In genomic region chr17:73657473-73658116, GRCh38 we compare ENCODE assay signal across 8 cellular contexts.
A peak's percentile ranks its signal among the peaks of the same experiment; 100 is the strongest.
DNase-seq lines count a peak whose midpoint lies in the region; ATAC-seq and FAIRE-seq lines count a peak whose summit lies in the region.

No MANE protein-coding gene starts in this region.

- DNase-seq in NCI-H1436 (lab: John Stamatoyannopoulos, UW), result peak; percentile 41
- no peak for DNase-seq in NCI-H1436 treated with DMSO at 0.1 percent for 48 hours (lab: John Stamatoyannopoulos, UW)
- DNase-seq in NCI-H1092 treated with DMSO at 0.1 percent for 48 hours (lab: John Stamatoyannopoulos, UW), result peak; percentile 45
- DNase-seq in activated T-cell treated with anti-CD3 and anti-CD28 coated beads, Interleukin-2, amount 50 U/mL, for 1 hour, result peak; percentile 46
- DNase-seq in iris pigment epithelial cell (ENCODE audit: low read depth), result peak; percentile 17
- DNase-seq in urothelium cell line (ENCODE audit: low spot score), result no peak
- DNase-seq in midbrain (lab: John Stamatoyannopoulos, UW), result no peak

- FAIRE-seq in urothelium cell line (lab: Jason Lieb, UNC), result peak; percentile 17

- ATAC-seq in HG02610 (IDR thresholded peaks at IDR 0.05; ENCODE audit: unreplicated experiment), result no peak

Comparison
In these comparisons a context has a peak if more than half of its experiments do, and no peak if none do; other contexts are left out.
1. DNase-seq: peak in NCI-H1436 (single experiment), NCI-H1092 treated with DMSO at 0.1 percent for 48 hours (single experiment), activated T-cell treated with anti-CD3 and anti-CD28 coated beads, Interleukin-2, amount 50 U/mL, for 1 hour (single experiment) and iris pigment epithelial cell (single experiment); none in NCI-H1436 treated with DMSO at 0.1 percent for 48 hours (single experiment), urothelium cell line (single experiment) and midbrain (single experiment).